In the genomic region with DNA sequence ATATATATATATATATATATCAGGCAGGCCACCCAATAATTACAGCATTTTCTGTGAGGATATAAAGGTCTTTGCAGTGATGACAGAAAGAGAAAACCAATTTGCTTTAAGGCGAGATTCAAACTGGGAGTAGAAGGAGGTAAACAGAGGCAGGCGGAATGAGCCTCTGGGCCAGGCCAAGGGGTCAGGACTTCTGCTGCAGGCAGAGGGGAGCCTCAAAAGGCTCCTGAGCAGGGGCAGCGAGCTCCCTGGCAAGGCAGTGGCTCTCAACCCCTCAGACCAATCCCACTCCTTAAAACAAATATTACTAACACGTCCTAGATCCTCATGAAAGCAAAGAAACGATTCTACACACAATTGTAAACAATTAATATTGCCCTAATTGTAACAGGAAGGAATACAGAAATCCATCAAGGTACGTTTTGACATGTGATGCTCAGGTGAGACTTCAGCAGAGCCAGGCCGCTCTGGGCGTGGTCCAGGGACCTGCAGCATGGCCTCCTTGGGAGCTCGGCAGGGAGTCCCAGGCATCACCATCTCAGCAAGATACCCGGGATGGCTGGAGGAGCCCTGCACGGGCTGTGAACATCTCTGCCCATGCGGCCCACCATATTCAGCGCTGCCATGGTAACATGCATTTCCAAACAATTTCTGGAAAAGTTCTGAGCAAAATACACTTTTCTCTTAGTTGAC, we compare ENCODE assay signal across 9 cellular contexts.
"Had no signal": no experiment of that assay in that cellular context is flagged by ENCODE, and none has a peak within 500 bp of the region (broad histone marks: within the 10 kb centered on the region; RNA-seq: fewer than 3 reads in every experiment).

No MANE protein-coding gene starts in this region.

- H3K27me3 ChIP-seq: colonic mucosa, pancreas had no signal

- H3K27ac ChIP-seq: colonic mucosa had no signal

- DNase-seq: activated CD4-positive, CD25-positive, alpha-beta regulatory T cell treated with anti-CD3 and anti-CD28 coated beads, Interleukin-2, amount 50 U/mL, for 72 hours; activated effector memory CD4-positive, alpha-beta T cell treated with Interleukin-2 at 50 U/mL for 16 hours; activated T-cell treated with anti-CD3 and anti-CD28 coated beads for 4 hours; colonic mucosa; foreskin melanocyte; kidney; pancreas; stimulated activated CD4-positive, alpha-beta T cell treated with anti-CD3 and anti-CD28 coated beads, Interleukin-1b, Interleukin-23, amount 100 ng/mL, for 48 hours; SW 1271 had no signal

- H3K9me3 ChIP-seq: colonic mucosa, pancreas had no signal

- H3K36me3 ChIP-seq: colonic mucosa, pancreas had no signal

- H3K4me3 ChIP-seq: colonic mucosa, pancreas had no signal
